Comparison of ENCODE assay signal across 8 cellular contexts in the genomic region with DNA sequence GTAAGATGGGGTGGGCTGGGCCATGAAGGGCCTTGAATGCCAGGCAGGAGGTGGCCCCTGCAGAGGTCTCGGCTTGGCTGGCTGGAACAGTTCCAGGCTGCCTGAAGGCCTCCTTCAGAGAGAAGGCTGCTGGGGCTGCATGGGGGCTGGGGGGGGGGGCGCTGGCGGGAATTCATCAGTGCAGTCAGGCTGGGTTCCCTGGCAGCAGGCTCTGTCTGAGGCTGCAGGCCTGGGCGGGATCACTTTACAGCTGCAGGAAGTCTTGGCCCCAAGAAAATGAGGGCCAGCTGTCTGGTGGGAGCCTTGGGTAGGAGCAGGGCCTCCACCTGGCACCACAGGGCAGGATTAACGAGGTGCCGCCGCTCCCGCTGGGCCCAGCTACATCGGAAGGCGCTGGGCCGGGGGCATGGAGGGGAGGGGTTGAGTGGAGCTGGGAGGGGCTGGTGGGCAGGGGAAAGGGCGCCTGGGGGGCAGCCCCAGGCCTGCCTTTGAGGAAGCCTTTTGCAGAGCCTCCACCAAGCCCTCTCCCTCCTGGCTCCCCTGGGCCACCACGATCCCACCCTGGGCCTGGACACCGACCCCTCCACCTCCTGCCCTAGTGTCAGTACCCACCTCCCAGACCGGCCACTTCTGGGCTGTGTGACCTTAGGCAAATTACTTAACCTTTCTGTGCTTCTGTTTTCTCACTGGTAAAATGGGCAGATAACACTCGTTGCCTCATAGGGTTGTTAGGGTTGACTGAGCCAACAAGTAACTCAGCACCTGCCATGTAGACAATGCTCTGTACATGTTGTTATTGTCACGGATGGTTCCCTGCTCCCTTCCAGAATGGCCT. TPM values are rescaled to one million over a fixed set of nuclear protein-coding genes. Genes with fewer than 3 reads are reported as not detected.
DNase-seq lines count a peak whose midpoint lies in the region; ATAC-seq and TF ChIP-seq lines count a peak whose summit lies in the region.
"Had no signal": no experiment of that assay in that cellular context is flagged by ENCODE, and none has a peak within 500 bp of the region (broad histone marks: within the 10 kb centered on the region; RNA-seq: fewer than 3 reads in every experiment).

No MANE protein-coding gene starts in this region.

- peak; percentile 71 for DNase-seq in H7
- no peak for DNase-seq in PC-9
- peak; percentile 69 for DNase-seq in hepatocyte (ENCODE audit: low spot score)
- DNase-seq in stimulated activated naive CD8-positive, alpha-beta T cell treated with anti-CD3 and anti-CD28 coated beads, Interleukin-15, amount 100 ng/mL, for 72 hours, result no peak
- no peak for DNase-seq in activated CD8-positive, alpha-beta T cell treated with anti-CD3 and anti-CD28 coated beads, Interleukin-2, amount 10 ng/mL, durations not matched to agents 7 days and 5 days

- H3K4me1 ChIP-seq in PC-9 (replicated peaks; ENCODE audit: insufficient read depth) (peaks cover 12% of the 10 kb centered on the region), hepatocyte (ENCODE audit: insufficient read depth) (peaks cover 21% of the 10 kb centered on the region)

- no peaks in the 10 kb centered on the region for H3K79me2 ChIP-seq in PC-9 (ENCODE audit: low read depth)
- H3K79me2 ChIP-seq in hepatocyte, result no peaks in the 10 kb centered on the region

- H3K9me2 ChIP-seq in PC-9 (ENCODE audit: insufficient read depth), result no peaks in the 10 kb centered on the region
- no peaks in the 10 kb centered on the region for H3K9me2 ChIP-seq in hepatocyte (replicated peaks; ENCODE audit: insufficient read depth)

- no peaks in the 10 kb centered on the region for H3K9me3 Mint-ChIP-seq in stimulated activated naive CD8-positive, alpha-beta T cell treated with anti-CD3 and anti-CD28 coated beads, Interleukin-15, amount 100 ng/mL, for 72 hours
- H3K9me3 Mint-ChIP-seq in activated CD8-positive, alpha-beta T cell treated with anti-CD3 and anti-CD28 coated beads, Interleukin-2, amount 10 ng/mL, durations not matched to agents 7 days and 5 days (ENCODE audit: insufficient read depth), result no peaks in the 10 kb centered on the region
- H3K9me3 Mint-ChIP-seq: immature natural killer cell had no signal

- H2AFZ ChIP-seq in PC-9 (no peak overlapping the region; the same call in 1 of the 2 replicates), hepatocyte (no peak overlapping the region)

- CTCF ChIA-PET in PC-9 (lab: Charles Lee), result interaction anchor here (0.6 to 1.9 kb wide), 4 partner anchors 16 to 277 kb away, joined by 6 to 14 read pairs (median 9); no protein-coding TSS in a partner anchor
- CTCF ChIA-PET in activated CD8-positive, alpha-beta T cell treated with anti-CD3 and anti-CD28 coated beads, Interleukin-2, amount 10 ng/mL, durations not matched to agents 7 days and 5 days (lab: Charles Lee), result interaction anchor here (1.2 to 5.9 kb wide), 7 partner anchors 9 to 775 kb away, joined by 4 to 31 read pairs (median 8); no protein-coding TSS in a partner anchor

- H3K36me3 ChIP-seq in H7 (replicated peaks; ENCODE audit: control insufficient read depth, insufficient read depth, low read length) (no peaks in the 10 kb centered on the region), PC-9 (ENCODE audit: low read depth) (no peaks in the 10 kb centered on the region), hepatocyte (replicated peaks; ENCODE audit: insufficient read depth, low read depth) (no peaks in the 10 kb centered on the region)

- WGBS in hepatocyte (ENCODE audit: low lambda C conversion rate, missing lambda C conversion rate), result 61% methylated on average over 9 of the region's 17 CpGs

- intact Hi-C loops in PC-9 (cut with micrococcal nuclease; ENCODE audit: unreplicated experiment), result loop anchor here (1.0 to 10.0 kb wide), 9 partner anchors 47 to 774 kb away; no protein-coding TSS in a partner anchor

- H3F3A ChIP-seq in PC-9 (ENCODE audit: insufficient read depth, low read depth), result peaks cover 9% of the 10 kb centered on the region

- H3K4me3 ChIP-seq in H7 (ENCODE audit: insufficient read depth, low read depth, low read length), result no peak overlapping the region
- no peak overlapping the region for H3K4me3 ChIP-seq in PC-9
- no peak overlapping the region for H3K4me3 ChIP-seq in hepatocyte

- no peak overlapping the region for H3K4me3 Mint-ChIP-seq in stimulated activated naive CD8-positive, alpha-beta T cell treated with anti-CD3 and anti-CD28 coated beads, Interleukin-15, amount 100 ng/mL, for 72 hours
- H3K4me3 Mint-ChIP-seq in activated CD8-positive, alpha-beta T cell treated with anti-CD3 and anti-CD28 coated beads, Interleukin-2, amount 10 ng/mL, durations not matched to agents 7 days and 5 days, result no peak overlapping the region

- peaks cover 34% of the 10 kb centered on the region for H3K4me1 Mint-ChIP-seq in stimulated activated naive CD8-positive, alpha-beta T cell treated with anti-CD3 and anti-CD28 coated beads, Interleukin-15, amount 100 ng/mL, for 72 hours
- H3K4me1 Mint-ChIP-seq in activated CD8-positive, alpha-beta T cell treated with anti-CD3 and anti-CD28 coated beads, Interleukin-2, amount 10 ng/mL, durations not matched to agents 7 days and 5 days (ENCODE audit: low read depth), result peaks cover 28% of the 10 kb centered on the region

- TF ChIP-seq CTCF in PC-9 (conservative IDR thresholded peaks at IDR 0.05), result no peak
- no peak for TF ChIP-seq CTCF in hepatocyte (IDR thresholded peaks at IDR 0.05; ENCODE audit: poor library complexity)

- no peaks in the 10 kb centered on the region for H4K20me1 ChIP-seq in PC-9 (ENCODE audit: insufficient read depth)
- no peaks in the 10 kb centered on the region for H4K20me1 ChIP-seq in hepatocyte (ENCODE audit: insufficient read depth, poor library complexity, severe bottlenecking)

- H3K27me3 ChIP-seq in H7 (ENCODE audit: control insufficient read depth, insufficient read depth, low read length) (peaks cover 6% of the 10 kb centered on the region), PC-9 (ENCODE audit: insufficient read depth, low read depth) (no peaks in the 10 kb centered on the region), hepatocyte (no peaks in the 10 kb centered on the region)

- POLR2A ChIA-PET in PC-9 (lab: Charles Lee; ENCODE audit: unreplicated experiment), result no interaction called here
- POLR2A ChIA-PET in activated CD8-positive, alpha-beta T cell treated with anti-CD3 and anti-CD28 coated beads, Interleukin-2, amount 10 ng/mL, durations not matched to agents 7 days and 5 days (lab: Charles Lee), result interaction anchor here (1.3 kb wide), 1 partner anchor 59 kb away, joined by 3 read pairs; no protein-coding TSS in a partner anchor

- H3K27ac Mint-ChIP-seq in stimulated activated naive CD8-positive, alpha-beta T cell treated with anti-CD3 and anti-CD28 coated beads, Interleukin-15, amount 100 ng/mL, for 72 hours, result no peak overlapping the region
- no peak overlapping the region for H3K27ac Mint-ChIP-seq in activated CD8-positive, alpha-beta T cell treated with anti-CD3 and anti-CD28 coated beads, Interleukin-2, amount 10 ng/mL, durations not matched to agents 7 days and 5 days

- H3K4me2 ChIP-seq in PC-9, result peak overlapping the region; percentile 97
- peak overlapping the region; percentile 87 for H3K4me2 ChIP-seq in hepatocyte

- H3K27ac ChIP-seq in PC-9 (peak overlapping the region; percentile 24; the same call in 1 of the 2 replicates), hepatocyte (peak overlapping the region; percentile 70)

- H3K36me3 Mint-ChIP-seq in activated CD8-positive, alpha-beta T cell treated with anti-CD3 and anti-CD28 coated beads, Interleukin-2, amount 10 ng/mL, durations not matched to agents 7 days and 5 days (ENCODE audit: low read depth), result no peaks in the 10 kb centered on the region

- peaks cover 31% of the 10 kb centered on the region for H3K27me3 Mint-ChIP-seq in stimulated activated naive CD8-positive, alpha-beta T cell treated with anti-CD3 and anti-CD28 coated beads, Interleukin-15, amount 100 ng/mL, for 72 hours
- peaks cover 6% of the 10 kb centered on the region for H3K27me3 Mint-ChIP-seq in activated CD8-positive, alpha-beta T cell treated with anti-CD3 and anti-CD28 coated beads, Interleukin-2, amount 10 ng/mL, durations not matched to agents 7 days and 5 days (ENCODE audit: low read depth)

- H3K9me3 ChIP-seq in PC-9 (ENCODE audit: insufficient read depth, low read depth) (no peaks in the 10 kb centered on the region), hepatocyte (ENCODE audit: low read depth) (no peaks in the 10 kb centered on the region)

- no TSS peak for BruUV-seq in PC-9 (replicated peaks; lab: Mats Ljungman, UMichigan)

- peak; percentile 0 for ATAC-seq in stimulated activated naive CD8-positive, alpha-beta T cell treated with anti-CD3 and anti-CD28 coated beads, Interleukin-15, amount 100 ng/mL, for 72 hours
- ATAC-seq in HG03108 (IDR thresholded peaks at IDR 0.05; ENCODE audit: unreplicated experiment), result no peak
- no peak for ATAC-seq in activated CD8-positive, alpha-beta T cell treated with anti-CD3 and anti-CD28 coated beads, Interleukin-2, amount 10 ng/mL, durations not matched to agents 7 days and 5 days
- ATAC-seq in HG03159 (IDR thresholded peaks at IDR 0.05; ENCODE audit: unreplicated experiment), result no peak

RNA-seq across cellular contexts. Expression of gene HMOX1, which starts 31.0 kb away (rescaled TPM):
- 8.3 and 20.6 TPM in 2 replicates for total RNA-seq in H7 (2014; rRNA removed; shearing (Covaris generic))
- total RNA-seq in PC-9 (2021), result 18.4 and 23.7 TPM in 2 replicates
- total RNA-seq in hepatocyte, result 34.8 and 43.8 TPM in 2 replicates
- 51.0 and 58.6 TPM in 2 replicates for polyA plus RNA-seq in hepatocyte
- under 1 TPM; 0.34 to 0.68 TPM for total RNA-seq in activated CD8-positive, alpha-beta T cell treated with anti-CD3 and anti-CD28 coated beads, Interleukin-2, amount 10 ng/mL, durations not matched to agents 7 days and 5 days

RNA-seq across cellular contexts. Expression of gene MCM5, which starts 50.0 kb away (rescaled TPM):
- 266 and 322 TPM in 2 replicates for total RNA-seq in H7 (2014; rRNA removed; shearing (Covaris generic))
- total RNA-seq in PC-9 (2021), result 71.7 and 115 TPM in 2 replicates
- 16.0 and 36.1 TPM in 2 replicates for total RNA-seq in hepatocyte
- polyA plus RNA-seq in hepatocyte, result 21.7 and 24.4 TPM in 2 replicates
- total RNA-seq in activated CD8-positive, alpha-beta T cell treated with anti-CD3 and anti-CD28 coated beads, Interleukin-2, amount 10 ng/mL, durations not matched to agents 7 days and 5 days, result 100 to 1,000 TPM; 275 to 287 TPM

RNA-seq across cellular contexts. Expression of gene TOM1, which starts 50.2 kb away (rescaled TPM):
- total RNA-seq in H7 (2014; rRNA removed; shearing (Covaris generic)), result 27.1 and 28.1 TPM in 2 replicates
- total RNA-seq in PC-9 (2021) (43.6 and 45.1 TPM in 2 replicates), hepatocyte (108 and 110 TPM in 2 replicates)
- polyA plus RNA-seq in hepatocyte, result 105 and 114 TPM in 2 replicates
- 10 to 100 TPM; 17.8 to 22.3 TPM for total RNA-seq in activated CD8-positive, alpha-beta T cell treated with anti-CD3 and anti-CD28 coated beads, Interleukin-2, amount 10 ng/mL, durations not matched to agents 7 days and 5 days

Comparison
In these comparisons a context has a peak if more than half of its experiments do, and no peak if none do; other contexts are left out.
1. DNase-seq: peak in H7 (single experiment) and hepatocyte (single experiment); none in PC-9 (0 of 2), stimulated activated naive CD8-positive, alpha-beta T cell treated with anti-CD3 and anti-CD28 coated beads, Interleukin-15, amount 100 ng/mL, for 72 hours (0 of 2) and activated CD8-positive, alpha-beta T cell treated with anti-CD3 and anti-CD28 coated beads, Interleukin-2, amount 10 ng/mL, durations not matched to agents 7 days and 5 days (single experiment).